Comparison of ENCODE assay signal across 8 cellular contexts in the genomic region with DNA sequence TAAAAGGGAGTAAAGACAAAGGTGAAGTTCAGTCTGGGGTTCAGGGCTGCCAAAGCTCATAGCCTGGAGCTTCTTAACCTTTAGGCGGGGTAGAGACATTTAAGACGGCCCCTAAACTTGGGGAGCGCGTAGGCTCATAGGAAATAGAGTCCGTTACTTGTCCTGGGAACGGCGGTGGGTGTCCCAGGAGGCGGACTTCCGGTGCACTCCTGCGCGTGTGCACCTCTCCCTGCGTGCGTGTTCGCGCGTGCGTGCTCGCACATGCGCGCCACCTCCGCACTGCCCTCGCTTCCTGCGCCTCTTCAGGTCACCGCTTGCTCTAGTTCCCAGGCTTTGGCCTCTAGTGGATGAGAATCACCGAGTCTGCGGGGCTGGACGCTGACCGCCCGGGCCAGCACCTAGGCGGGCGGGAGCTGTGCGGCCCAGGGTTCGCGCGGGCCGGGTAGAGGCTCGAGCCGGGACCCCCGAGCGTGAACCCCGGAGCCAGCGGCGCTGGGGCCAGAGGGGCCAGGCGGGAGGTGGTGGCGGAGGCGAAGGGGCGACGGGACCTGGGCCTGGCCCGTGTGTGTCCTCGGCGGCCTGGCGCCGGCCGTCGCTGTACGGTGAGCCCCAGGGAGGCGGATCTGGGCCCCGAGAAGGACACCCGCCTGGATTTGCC. TPM values are rescaled to one million over a fixed set of nuclear protein-coding genes. Genes with fewer than 3 reads are reported as not detected.
DNase-seq lines count a peak whose midpoint lies in the region; ATAC-seq and TF ChIP-seq lines count a peak whose summit lies in the region.
"Not testable (repeated sequence)": the region's sequence is repeated elsewhere in the genome, so short reads cannot be mapped to it uniquely, and the experiment has no call there.

No MANE protein-coding gene starts in this region.

- H3K36me3 Mint-ChIP-seq in activated T-cell treated with anti-CD3 and anti-CD28 coated beads, Interleukin-2, amount 50 U/mL, for 24 hours (ENCODE audit: low read depth) = peaks cover 37% of the 10 kb centered on the region

- not testable (repeated sequence) for H3K18ac ChIP-seq in IMR-90 (ENCODE audit: low read depth, low read length)

- H4K5ac ChIP-seq in IMR-90 (ENCODE audit: low read depth, low read length) = 0 out of 2 replicates have a peak overlapping the region, but pooled peaks have one; percentile 4

- not testable (repeated sequence) for H2BK20ac ChIP-seq in IMR-90 (ENCODE audit: low read depth, low read length)

- not testable (repeated sequence) for TF ChIP-seq RAD21 in IMR-90 (IDR thresholded peaks at IDR 0.05; ENCODE audit: low read length)

- H2BK120ac ChIP-seq in IMR-90 (ENCODE audit: low read depth, low read length) = not testable (repeated sequence)

- not testable (repeated sequence) for H2AK9ac ChIP-seq in IMR-90 (replicated peaks; ENCODE audit: low read depth, low read length, poor library complexity)

- not testable (repeated sequence) for BruUV-seq in IMR-90 (replicated peaks; lab: Mats Ljungman, UMichigan); PC-9 (replicated peaks; lab: Mats Ljungman, UMichigan)

- H3K4me3 ChIP-seq in IMR-90 (ENCODE audit: insufficient read depth, low read depth, low read length) (peak overlapping the region; percentile 49), PC-9 (peak overlapping the region; percentile 74; the same call in 1 of the 2 replicates), esophagus (ENCODE audit: low read depth in 1 of 2, low read length in 2 of 2) (peak overlapping the region; percentile 73 to 83), mucosa of rectum (ENCODE audit: low read length in 2 of 2) (peak overlapping the region; percentile 76)

- H3K4ac ChIP-seq in IMR-90 (ENCODE audit: low read depth, low read length) = peak overlapping the region; percentile 24; the same call in 1 of the 2 replicates

- peak overlapping the region; percentile 38 to 87 for H4K8ac ChIP-seq in IMR-90 (ENCODE audit: low read depth in 2 of 2, low read length in 2 of 2)

- not testable (repeated sequence) for H4K91ac ChIP-seq in IMR-90 (ENCODE audit: insufficient read depth, low read depth, low read length)

- peak overlapping the region; percentile 91 for H3K27ac Mint-ChIP-seq in activated T-cell treated with anti-CD3 and anti-CD28 coated beads, Interleukin-2, amount 50 U/mL, for 24 hours

- H3K4me1 Mint-ChIP-seq in activated T-cell treated with anti-CD3 and anti-CD28 coated beads, Interleukin-2, amount 50 U/mL, for 24 hours (ENCODE audit: low read depth) = peaks cover 17% of the 10 kb centered on the region

- H3K9me3 ChIP-seq in IMR-90 (ENCODE audit: control insufficient read depth, insufficient read depth, low read length); PC-9 (ENCODE audit: insufficient read depth, low read depth); esophagus (ENCODE audit: control insufficient read depth in 2 of 2, insufficient read depth in 1 of 2, low read depth in 1 of 2, low read length in 1 of 2); mucosa of rectum (ENCODE audit: control insufficient read depth in 2 of 2, low read length in 2 of 2): not testable (repeated sequence)

- TF ChIP-seq CTCF in IMR-90 (conservative IDR thresholded peaks at IDR 0.05; ENCODE audit: low read depth, low read length) = 0 out of 2 replicates have a peak, but pooled peaks have one; percentile 3
- TF ChIP-seq CTCF in PC-9 (conservative IDR thresholded peaks at IDR 0.05) = not testable (repeated sequence)

- not testable (repeated sequence) for H2BK15ac ChIP-seq in IMR-90 (ENCODE audit: low read depth, low read length)

- H3K79me2 ChIP-seq in PC-9 (ENCODE audit: low read depth) = peaks cover 20% of the 10 kb centered on the region

- 0% methylated on average over 10 of the region's 59 CpGs; no CpG with 5 or more reads in 1 of the 2 experiments for WGBS in IMR-90 (ENCODE audit: extremely low coverage in 2 of 2, insufficient read length in 1 of 2), 2 experiments
- 0 to 1% methylated on average over 37 to 58 of the region's 59 CpGs for WGBS in esophagus, 2 donors

- peak overlapping the region; percentile 49 for H2AFZ ChIP-seq in IMR-90 (replicated peaks; ENCODE audit: low read length, poor library complexity)
- peak overlapping the region; percentile 85 for H2AFZ ChIP-seq in PC-9

- CTCF ChIA-PET in IMR-90 (lab: Yijun Ruan, JAX); PC-9 (lab: Charles Lee): not testable (repeated sequence)

- H4K20me1 ChIP-seq in IMR-90 (ENCODE audit: insufficient read depth, low read length); PC-9 (ENCODE audit: insufficient read depth): not testable (repeated sequence)

- not testable (repeated sequence) for H3K9me2 ChIP-seq in PC-9 (ENCODE audit: insufficient read depth)

- not testable (repeated sequence) for H3F3A ChIP-seq in PC-9 (ENCODE audit: insufficient read depth, low read depth)

- ATAC-seq in GM21619 (IDR thresholded peaks at IDR 0.05; ENCODE audit: unreplicated experiment) = peak; percentile 100
- peak; percentile 100 for ATAC-seq in IMR-90 (ENCODE audit: low read depth)

- peak overlapping the region; percentile 31 for H3K4me2 ChIP-seq in IMR-90 (ENCODE audit: low read depth, low read length)
- H3K4me2 ChIP-seq in PC-9 = peak overlapping the region; percentile 94

- peak; percentile 95 for DNase-seq in DMS53 (lab: John Stamatoyannopoulos, UW)
- DNase-seq in IMR-90 = peak; percentile 83
- DNase-seq in PC-9 = peak; percentile 69 to 83
- peak; percentile 82 for DNase-seq in activated T-cell treated with anti-CD3 and anti-CD28 coated beads, Interleukin-2, amount 50 U/mL, for 24 hours
- peak; percentile 36 to 52 for DNase-seq in stimulated activated CD8-positive, alpha-beta memory T cell treated with anti-CD3 and anti-CD28 coated beads, Interleukin-4, amount 100 ng/mL, for 1 hour (ENCODE audit: low read depth in 2 of 2, low spot score in 1 of 2)

- H3K9me3 Mint-ChIP-seq in activated T-cell treated with anti-CD3 and anti-CD28 coated beads, Interleukin-2, amount 50 U/mL, for 24 hours = not testable (repeated sequence)

- in situ Hi-C loops in IMR-90 (cut with MboI; ENCODE audit: low sequenced_read_pairs) = not testable (repeated sequence)

- not testable (repeated sequence) for H3K36me3 ChIP-seq in IMR-90 (ENCODE audit: control insufficient read depth, insufficient read depth, low read length); PC-9 (ENCODE audit: low read depth); esophagus (ENCODE audit: control insufficient read depth in 2 of 2, insufficient read depth in 2 of 2, low read length in 1 of 2); mucosa of rectum (ENCODE audit: control insufficient read depth in 2 of 2, insufficient read depth in 2 of 2, low read length in 2 of 2)

- H3K56ac ChIP-seq in IMR-90 (ENCODE audit: extremely low read depth, insufficient read depth, low read length) = peak overlapping the region; percentile 65; the same call in 1 of the 2 replicates

- H3K23ac ChIP-seq in IMR-90 (ENCODE audit: low read depth, low read length) = not testable (repeated sequence)

- H3K4me1 ChIP-seq in IMR-90 (ENCODE audit: control insufficient read depth, insufficient read depth, low read length); PC-9 (replicated peaks; ENCODE audit: insufficient read depth); esophagus (ENCODE audit: control insufficient read depth in 2 of 2, insufficient read depth in 2 of 2, low read length in 1 of 2); mucosa of rectum (ENCODE audit: control insufficient read depth in 2 of 2, insufficient read depth in 2 of 2, low read length in 2 of 2): not testable (repeated sequence)

- H3K4me3 Mint-ChIP-seq in activated T-cell treated with anti-CD3 and anti-CD28 coated beads, Interleukin-2, amount 50 U/mL, for 24 hours = peak overlapping the region; percentile 99

- POLR2A ChIA-PET in IMR-90 (lab: Charles Lee; ENCODE audit: unreplicated experiment); PC-9 (lab: Charles Lee; ENCODE audit: unreplicated experiment): not testable (repeated sequence)

- peak overlapping the region; percentile 12 for H2BK5ac ChIP-seq in IMR-90 (ENCODE audit: low read depth, low read length, poor library complexity, severe bottlenecking)

- not testable (repeated sequence) for H3K27me3 Mint-ChIP-seq in activated T-cell treated with anti-CD3 and anti-CD28 coated beads, Interleukin-2, amount 50 U/mL, for 24 hours

- not testable (repeated sequence) for H3K79me1 ChIP-seq in IMR-90 (ENCODE audit: low read depth in 1 of 2, low read length in 2 of 2)

- not testable (repeated sequence) for H3K27me3 ChIP-seq in IMR-90 (ENCODE audit: control insufficient read depth, insufficient read depth, low read length); PC-9 (ENCODE audit: insufficient read depth, low read depth); esophagus (ENCODE audit: control insufficient read depth in 1 of 2, insufficient read depth in 2 of 2, low read length in 2 of 2); mucosa of rectum (ENCODE audit: control insufficient read depth in 2 of 2, insufficient read depth in 2 of 2, low read length in 2 of 2)

- dilution Hi-C loops in IMR-90 (cut with HindIII; ENCODE audit: low sequenced_read_pairs, unreplicated experiment) = not testable (repeated sequence)

- H3K9ac ChIP-seq in IMR-90 (ENCODE audit: low read depth, low read length) (peak overlapping the region; percentile 27), mucosa of rectum (ENCODE audit: low read depth in 1 of 2, low read length in 2 of 2) (peak overlapping the region; percentile 14 to 75)

- 0 out of 2 replicates have a peak overlapping the region, but pooled peaks have one; percentile 26 for H3K14ac ChIP-seq in IMR-90 (replicated peaks; ENCODE audit: low read depth, low read length)

- intact Hi-C loops in IMR-90 (cut with micrococcal nuclease); PC-9 (cut with micrococcal nuclease; ENCODE audit: unreplicated experiment): not testable (repeated sequence)

- not testable (repeated sequence) for H2AK5ac ChIP-seq in IMR-90 (ENCODE audit: low read depth, low read length)

- peak; percentile 44; the same call in 1 of the 2 replicates for TF ChIP-seq POLR2A in IMR-90 (IDR thresholded peaks at IDR 0.05; ENCODE audit: low read depth, low read length)

- not testable (repeated sequence) for H3K9me1 ChIP-seq in IMR-90 (ENCODE audit: insufficient read depth, low read length)

- H3K27ac ChIP-seq in IMR-90 (ENCODE audit: insufficient read depth, low read length) (peak overlapping the region; percentile 54), PC-9 (peak overlapping the region; percentile 53; the same call in 1 of the 2 replicates), esophagus (ENCODE audit: low read depth in 2 of 2, low read length in 1 of 2) (peak overlapping the region; percentile 83 to 89), mucosa of rectum (ENCODE audit: low read depth in 2 of 2, low read length in 2 of 2) (peak overlapping the region; percentile 83 to 85)

RNA-seq across cellular contexts. Expression of gene POM121, which starts 45.7 kb away (rescaled TPM):
- total RNA-seq in IMR-90 (2012; rRNA removed) (1.8 and 2.2 TPM in 2 replicates), PC-9 (2021) (36.6 and 49.0 TPM in 2 replicates)
- polyA plus RNA-seq in IMR-90 (2012; rRNA removed) (14.4 and 15.5 TPM in 2 replicates), esophagus (10 to 100 TPM; 10.2 to 10.8 TPM)
- 10.4 and 11.0 TPM in 2 replicates for polyA plus RNA-seq in IMR-90 (2012; cell fraction: cytosol; rRNA removed)
- polyA plus RNA-seq in IMR-90 (2012; cell fraction: nucleus; rRNA removed; ENCODE audit: low replicate concordance) = 34.5 and 38.7 TPM in 2 replicates

RNA-seq across cellular contexts. Expression of gene TYW1B, which starts 51.2 kb away (rescaled TPM):
- total RNA-seq in IMR-90 (2012; rRNA removed) (1.7 and 1.8 TPM in 2 replicates), PC-9 (2021) (2.2 and 3.0 TPM in 2 replicates)
- polyA plus RNA-seq in IMR-90 (2012; rRNA removed) (0.73 and 1.0 TPM in 2 replicates), esophagus (1 to 10 TPM in 1 of 2 donors, under 1 TPM in 1; 0.89 to 1.9 TPM)
- polyA plus RNA-seq in IMR-90 (2012; cell fraction: cytosol; rRNA removed) = 0.16 and 0.28 TPM in 2 replicates
- polyA plus RNA-seq in IMR-90 (2012; cell fraction: nucleus; rRNA removed; ENCODE audit: low replicate concordance) = 0.40 and 2.0 TPM in 2 replicates

Comparison
In these comparisons a context has a peak if more than half of its experiments do, and no peak if none do; other contexts are left out.
1. Peak in every context shown above with its lines: DNase-seq, ATAC-seq, H3K4me3 ChIP-seq and H3K27ac ChIP-seq.
2. DNase-seq: peak in every context shown above with its lines; median percentile 95 in DMS53; 83 in IMR-90; 82 in activated T-cell treated with anti-CD3 and anti-CD28 coated beads, Interleukin-2, amount 50 U/mL, for 24 hours; 76 in PC-9; 44 in stimulated activated CD8-positive, alpha-beta memory T cell treated with anti-CD3 and anti-CD28 coated beads, Interleukin-4, amount 100 ng/mL, for 1 hour.
3. RNA of gene POM121, which starts 45.7 kb away (total RNA-seq): 36.6 to 49.0 TPM in PC-9; 1.8 to 2.2 TPM in IMR-90; every median in the first group is over 10 times any median in the second.